22 cellular contexts compared by ENCODE assay signal in the genomic region with DNA sequence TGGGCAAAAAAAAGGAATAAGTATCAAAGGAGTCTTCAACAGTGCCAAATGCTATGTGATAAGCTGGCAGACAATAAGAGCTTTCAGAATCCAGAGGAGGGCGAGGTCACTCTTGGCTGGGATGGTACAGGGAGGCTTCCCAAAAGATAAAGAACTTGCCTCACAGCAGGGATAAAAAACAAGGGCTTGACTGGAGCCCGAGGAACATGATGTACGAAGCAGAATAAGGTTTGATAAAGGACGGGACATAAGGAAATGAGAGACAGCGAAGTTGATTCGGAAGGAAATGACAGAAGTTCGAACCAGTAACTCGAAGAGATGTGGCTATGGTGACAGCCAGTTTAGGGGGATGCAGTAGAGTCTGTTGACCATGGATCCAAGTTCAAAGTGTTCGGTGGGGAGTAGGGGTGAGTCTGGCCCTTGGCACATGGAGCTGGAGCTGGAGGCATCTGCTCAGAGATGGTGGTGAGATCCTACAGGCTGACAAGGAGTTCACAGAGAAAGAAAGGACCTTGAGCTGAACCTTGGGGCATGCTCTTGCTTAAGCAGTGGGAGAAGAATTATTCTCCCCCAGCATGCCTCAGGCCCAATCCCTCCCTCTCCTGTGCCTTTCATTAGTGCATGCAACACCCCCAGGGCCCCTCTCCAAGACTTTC.
DNase-seq lines count a peak whose midpoint lies in the region; ATAC-seq and TF ChIP-seq lines count a peak whose summit lies in the region.
"Had no signal": no experiment of that assay in that cellular context is flagged by ENCODE, and none has a peak within 500 bp of the region (broad histone marks: within the 10 kb centered on the region; RNA-seq: fewer than 3 reads in every experiment).

No MANE protein-coding gene starts in this region.

- peaks cover 39 to 49% of the 10 kb centered on the region in 2 donors for H3K4me1 Mint-ChIP-seq in effector memory CD8-positive, alpha-beta T cell (ENCODE audit: low read depth in 2 of 2)
- H3K4me1 Mint-ChIP-seq in immature natural killer cell, result peaks cover 59 to 88% of the 10 kb centered on the region in 2 donors
- H3K4me1 Mint-ChIP-seq: activated T-helper 17 cell treated with anti-CD3 and anti-CD28 coated beads, Interleukin-2, amount 50 U/mL, for 72 hours had no signal

- no peaks in the 10 kb centered on the region for H3K4me1 ChIP-seq in smooth muscle cell (ENCODE audit: low read depth)
- H3K4me1 ChIP-seq: gastrocnemius medialis, SJCRH30, tibial artery had no signal

- peak overlapping the region in 1 of 2 donors; percentile 0 for H3K4me3 Mint-ChIP-seq in effector memory CD8-positive, alpha-beta T cell
- H3K4me3 Mint-ChIP-seq in immature natural killer cell, result peak overlapping the region in 2 of 5 donors; percentile 0 to 40
- H3K4me3 Mint-ChIP-seq: activated CD8-positive, alpha-beta memory T cell treated with anti-CD3 and anti-CD28 coated beads, Interleukin-2, amount 10 ng/mL, durations not matched to agents 7 days and 5 days; activated T-helper 17 cell treated with anti-CD3 and anti-CD28 coated beads, Interleukin-2, amount 50 U/mL, for 72 hours; CD4-positive, alpha-beta T cell had no signal

- peak overlapping the region; percentile 49 to 50 for H3K27ac Mint-ChIP-seq in effector memory CD8-positive, alpha-beta T cell
- H3K27ac Mint-ChIP-seq in immature natural killer cell, result peak overlapping the region in 4 of 6 donors; percentile 13 to 36 (median 21)
- H3K27ac Mint-ChIP-seq: activated CD8-positive, alpha-beta memory T cell treated with anti-CD3 and anti-CD28 coated beads, Interleukin-2, amount 10 ng/mL, durations not matched to agents 7 days and 5 days; activated T-helper 17 cell treated with anti-CD3 and anti-CD28 coated beads, Interleukin-2, amount 50 U/mL, for 72 hours; CD4-positive, alpha-beta T cell had no signal

- WGBS in smooth muscle cell (ENCODE audit: low lambda C conversion rate), result 91% methylated on average over 9 of the region's 9 CpGs

- H3K9me3 Mint-ChIP-seq in effector memory CD8-positive, alpha-beta T cell, result no peaks in the 10 kb centered on the region
- H3K9me3 Mint-ChIP-seq in immature natural killer cell, result no peaks in the 10 kb centered on the region
- H3K9me3 Mint-ChIP-seq: activated T-helper 17 cell treated with anti-CD3 and anti-CD28 coated beads, Interleukin-2, amount 50 U/mL, for 72 hours; CD4-positive, alpha-beta T cell had no signal

- peaks cover 100% of the 10 kb centered on the region for H4K20me1 ChIP-seq in smooth muscle cell (ENCODE audit: low read depth)

- no peaks in the 10 kb centered on the region for H3F3A ChIP-seq in smooth muscle cell (ENCODE audit: low read depth)

- H2AFZ ChIP-seq in smooth muscle cell (ENCODE audit: low read depth), result no peak overlapping the region

- no peak overlapping the region for H3K4me2 ChIP-seq in smooth muscle cell
- H3K4me2 ChIP-seq: KMS-11 had no signal

- H3K79me2 ChIP-seq in smooth muscle cell (ENCODE audit: low read depth), result peaks cover 91% of the 10 kb centered on the region

- H3K36me3 Mint-ChIP-seq in effector memory CD8-positive, alpha-beta T cell (ENCODE audit: insufficient read depth), result peaks cover 7% of the 10 kb centered on the region
- peaks cover 0 to 16% (median 12%) of the 10 kb centered on the region in 3 donors for H3K36me3 Mint-ChIP-seq in immature natural killer cell
- H3K36me3 Mint-ChIP-seq: activated CD8-positive, alpha-beta memory T cell treated with anti-CD3 and anti-CD28 coated beads, Interleukin-2, amount 10 ng/mL, durations not matched to agents 7 days and 5 days had no signal

- H3K9ac ChIP-seq in smooth muscle cell (ENCODE audit: low read depth), result no peak overlapping the region
- H3K9ac ChIP-seq: KMS-11 had no signal

- DNase-seq in ELF-1 (ENCODE audit: low read depth, low spot score) (peak; percentile 34), immature natural killer cell (no peak), smooth muscle cell (lab: John Stamatoyannopoulos, UW; ENCODE audit: unreplicated experiment) (no peak), NCI-H2171 treated with DMSO at 0.1 percent for 48 hours (lab: John Stamatoyannopoulos, UW) (no peak), DMS153 (lab: John Stamatoyannopoulos, UW) (no peak)
- no peak for DNase-seq in effector memory CD8-positive, alpha-beta T cell
- no peak for DNase-seq in stimulated activated CD4-positive, alpha-beta T cell treated with anti-CD3 and anti-CD28 coated beads, Interleukin-15, amount 100 ng/mL, for 24 hours
- DNase-seq: activated CD4-positive, alpha-beta T cell treated with anti-CD3 and anti-CD28 coated beads for 4 hours; activated CD8-positive, alpha-beta memory T cell treated with anti-CD3 and anti-CD28 coated beads, Interleukin-2, amount 10 ng/mL, durations not matched to agents 7 days and 5 days; brain microvascular endothelial cell; CD4-positive, alpha-beta T cell; gastrocnemius medialis; MV-4-11; NCI-H187 treated with DMSO at 0.1 percent for 48 hours; NCI-H345; SJCRH30; T-helper 1 cell; tibial artery had no signal

- no peaks in the 10 kb centered on the region for H3K27me3 ChIP-seq in smooth muscle cell (ENCODE audit: low read depth)
- H3K27me3 ChIP-seq: brain microvascular endothelial cell, gastrocnemius medialis, SJCRH30, tibial artery had no signal

- H3K4me3 ChIP-seq in smooth muscle cell, result no peak overlapping the region
- H3K4me3 ChIP-seq: gastrocnemius medialis, SJCRH30, tibial artery had no signal

- no peaks in the 10 kb centered on the region for H3K9me3 ChIP-seq in smooth muscle cell (replicated peaks; ENCODE audit: low read depth)
- H3K9me3 ChIP-seq: gastrocnemius medialis, SJCRH30, tibial artery had no signal

- TF ChIP-seq CTCF in smooth muscle cell (IDR thresholded peaks at IDR 0.05; ENCODE audit: borderline replicate concordance, insufficient read depth, poor library complexity, severe bottlenecking), result no peak

- no peak for ATAC-seq in effector memory CD8-positive, alpha-beta T cell (replicated peaks)
- ATAC-seq in GM18907 (IDR thresholded peaks at IDR 0.05; ENCODE audit: unreplicated experiment), result no peak
- ATAC-seq: activated CD8-positive, alpha-beta memory T cell treated with anti-CD3 and anti-CD28 coated beads, Interleukin-2, amount 10 ng/mL, durations not matched to agents 7 days and 5 days; activated T-helper 17 cell treated with anti-CD3 and anti-CD28 coated beads, Interleukin-2, amount 50 U/mL, for 72 hours had no signal

- H3K27me3 Mint-ChIP-seq in effector memory CD8-positive, alpha-beta T cell, result no peaks in the 10 kb centered on the region
- H3K27me3 Mint-ChIP-seq in immature natural killer cell (ENCODE audit: low read depth in 3 of 3), result peaks cover 0 to 1% (median 0%) of the 10 kb centered on the region in 3 donors
- H3K27me3 Mint-ChIP-seq: activated CD8-positive, alpha-beta memory T cell treated with anti-CD3 and anti-CD28 coated beads, Interleukin-2, amount 10 ng/mL, durations not matched to agents 7 days and 5 days; CD4-positive, alpha-beta T cell had no signal

- H3K36me3 ChIP-seq in smooth muscle cell (ENCODE audit: low read depth), result no peaks in the 10 kb centered on the region
- H3K36me3 ChIP-seq: brain microvascular endothelial cell, gastrocnemius medialis, SJCRH30, tibial artery had no signal

- peak overlapping the region; percentile 34 for H3K27ac ChIP-seq in smooth muscle cell (ENCODE audit: low read depth)
- H3K27ac ChIP-seq: brain microvascular endothelial cell, epithelial cell of prostate, KMS-11, SJCRH30, tibial artery had no signal
